Comparison of ENCODE assay signal across 2 cellular contexts in the genomic region with DNA sequence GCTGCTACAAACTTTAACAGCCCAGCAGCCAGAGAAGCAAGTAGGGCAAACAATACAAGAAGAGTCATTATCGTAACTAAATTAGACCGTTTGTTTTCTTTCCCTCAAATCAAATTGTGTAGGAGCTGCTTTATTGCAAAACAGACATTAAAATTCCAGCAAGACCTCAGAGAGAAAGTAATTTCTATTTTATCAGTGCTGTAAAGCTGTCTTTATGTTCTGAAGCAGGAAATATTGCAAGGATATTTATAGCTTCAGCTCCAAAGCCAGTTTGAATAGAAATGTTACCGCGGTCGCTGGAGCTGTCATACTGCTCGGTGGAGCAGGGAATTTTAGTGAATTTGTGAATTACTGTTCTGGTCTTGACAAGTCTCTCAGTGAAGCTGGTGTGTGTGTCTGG.
A peak's percentile ranks its signal among the peaks of the same experiment; 100 is the strongest.
TF ChIP-seq lines count a peak whose summit lies in the region.

No MANE protein-coding gene starts in this region.

TF ChIP-seq in HEK293, 187 proteins besides CTCF, POLR2A, EP300 and RAD21 (continued from another document and continues in another):
- TF ChIP-seq, protein P1, sequence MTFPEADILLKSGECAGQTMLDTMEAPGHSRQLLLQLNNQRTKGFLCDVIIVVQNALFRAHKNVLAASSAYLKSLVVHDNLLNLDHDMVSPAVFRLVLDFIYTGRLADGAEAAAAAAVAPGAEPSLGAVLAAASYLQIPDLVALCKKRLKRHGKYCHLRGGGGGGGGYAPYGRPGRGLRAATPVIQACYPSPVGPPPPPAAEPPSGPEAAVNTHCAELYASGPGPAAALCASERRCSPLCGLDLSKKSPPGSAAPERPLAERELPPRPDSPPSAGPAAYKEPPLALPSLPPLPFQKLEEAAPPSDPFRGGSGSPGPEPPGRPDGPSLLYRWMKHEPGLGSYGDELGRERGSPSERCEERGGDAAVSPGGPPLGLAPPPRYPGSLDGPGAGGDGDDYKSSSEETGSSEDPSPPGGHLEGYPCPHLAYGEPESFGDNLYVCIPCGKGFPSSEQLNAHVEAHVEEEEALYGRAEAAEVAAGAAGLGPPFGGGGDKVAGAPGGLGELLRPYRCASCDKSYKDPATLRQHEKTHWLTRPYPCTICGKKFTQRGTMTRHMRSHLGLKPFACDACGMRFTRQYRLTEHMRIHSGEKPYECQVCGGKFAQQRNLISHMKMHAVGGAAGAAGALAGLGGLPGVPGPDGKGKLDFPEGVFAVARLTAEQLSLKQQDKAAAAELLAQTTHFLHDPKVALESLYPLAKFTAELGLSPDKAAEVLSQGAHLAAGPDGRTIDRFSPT (tag by site-specific recombination; IDR thresholded peaks at IDR 0.05), result 0 out of 2 replicates have a peak, but pooled peaks have one; percentile 37
- TF ChIP-seq ZNF629 (tag by site-specific recombination; IDR thresholded peaks at IDR 0.05), result no peak
- TF ChIP-seq ZNF610 (tag by site-specific recombination; IDR thresholded peaks at IDR 0.05; ENCODE audit: borderline replicate concordance), result peak; percentile 65; the same call in 1 of the 2 replicates
- TF ChIP-seq, protein P2, sequence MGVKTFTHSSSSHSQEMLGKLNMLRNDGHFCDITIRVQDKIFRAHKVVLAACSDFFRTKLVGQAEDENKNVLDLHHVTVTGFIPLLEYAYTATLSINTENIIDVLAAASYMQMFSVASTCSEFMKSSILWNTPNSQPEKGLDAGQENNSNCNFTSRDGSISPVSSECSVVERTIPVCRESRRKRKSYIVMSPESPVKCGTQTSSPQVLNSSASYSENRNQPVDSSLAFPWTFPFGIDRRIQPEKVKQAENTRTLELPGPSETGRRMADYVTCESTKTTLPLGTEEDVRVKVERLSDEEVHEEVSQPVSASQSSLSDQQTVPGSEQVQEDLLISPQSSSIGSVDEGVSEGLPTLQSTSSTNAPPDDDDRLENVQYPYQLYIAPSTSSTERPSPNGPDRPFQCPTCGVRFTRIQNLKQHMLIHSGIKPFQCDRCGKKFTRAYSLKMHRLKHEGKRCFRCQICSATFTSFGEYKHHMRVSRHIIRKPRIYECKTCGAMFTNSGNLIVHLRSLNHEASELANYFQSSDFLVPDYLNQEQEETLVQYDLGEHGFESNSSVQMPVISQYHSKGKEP (tag by site-specific recombination; IDR thresholded peaks at IDR 0.05), result peak; percentile 90
- TF ChIP-seq GLI2 (tag by site-specific recombination; IDR thresholded peaks at IDR 0.05; ENCODE audit: borderline replicate concordance, low read depth), result peak; percentile 94
- TF ChIP-seq FEZF1 (tag by site-specific recombination; IDR thresholded peaks at IDR 0.05), result peak; percentile 97
- TF ChIP-seq ZNF223 (tag by site-specific recombination; IDR thresholded peaks at IDR 0.05), result no peak
- no peak for TF ChIP-seq ZNF184 (tag by site-specific recombination; IDR thresholded peaks at IDR 0.05)
- TF ChIP-seq, protein P3, sequence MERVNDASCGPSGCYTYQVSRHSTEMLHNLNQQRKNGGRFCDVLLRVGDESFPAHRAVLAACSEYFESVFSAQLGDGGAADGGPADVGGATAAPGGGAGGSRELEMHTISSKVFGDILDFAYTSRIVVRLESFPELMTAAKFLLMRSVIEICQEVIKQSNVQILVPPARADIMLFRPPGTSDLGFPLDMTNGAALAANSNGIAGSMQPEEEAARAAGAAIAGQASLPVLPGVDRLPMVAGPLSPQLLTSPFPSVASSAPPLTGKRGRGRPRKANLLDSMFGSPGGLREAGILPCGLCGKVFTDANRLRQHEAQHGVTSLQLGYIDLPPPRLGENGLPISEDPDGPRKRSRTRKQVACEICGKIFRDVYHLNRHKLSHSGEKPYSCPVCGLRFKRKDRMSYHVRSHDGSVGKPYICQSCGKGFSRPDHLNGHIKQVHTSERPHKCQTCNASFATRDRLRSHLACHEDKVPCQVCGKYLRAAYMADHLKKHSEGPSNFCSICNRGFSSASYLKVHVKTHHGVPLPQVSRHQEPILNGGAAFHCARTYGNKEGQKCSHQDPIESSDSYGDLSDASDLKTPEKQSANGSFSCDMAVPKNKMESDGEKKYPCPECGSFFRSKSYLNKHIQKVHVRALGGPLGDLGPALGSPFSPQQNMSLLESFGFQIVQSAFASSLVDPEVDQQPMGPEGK (tag by site-specific recombination; IDR thresholded peaks at IDR 0.05), result no peak
- no peak for TF ChIP-seq ZNF16 (tag by site-specific recombination; IDR thresholded peaks at IDR 0.05; ENCODE audit: low read depth)
- 0 out of 2 replicates have a peak, but pooled peaks have one; percentile 26 for TF ChIP-seq KLF10 (tag by site-specific recombination; IDR thresholded peaks at IDR 0.05)
- no peak for TF ChIP-seq SP2 (tag by site-specific recombination; IDR thresholded peaks at IDR 0.05)
- TF ChIP-seq, protein P4, sequence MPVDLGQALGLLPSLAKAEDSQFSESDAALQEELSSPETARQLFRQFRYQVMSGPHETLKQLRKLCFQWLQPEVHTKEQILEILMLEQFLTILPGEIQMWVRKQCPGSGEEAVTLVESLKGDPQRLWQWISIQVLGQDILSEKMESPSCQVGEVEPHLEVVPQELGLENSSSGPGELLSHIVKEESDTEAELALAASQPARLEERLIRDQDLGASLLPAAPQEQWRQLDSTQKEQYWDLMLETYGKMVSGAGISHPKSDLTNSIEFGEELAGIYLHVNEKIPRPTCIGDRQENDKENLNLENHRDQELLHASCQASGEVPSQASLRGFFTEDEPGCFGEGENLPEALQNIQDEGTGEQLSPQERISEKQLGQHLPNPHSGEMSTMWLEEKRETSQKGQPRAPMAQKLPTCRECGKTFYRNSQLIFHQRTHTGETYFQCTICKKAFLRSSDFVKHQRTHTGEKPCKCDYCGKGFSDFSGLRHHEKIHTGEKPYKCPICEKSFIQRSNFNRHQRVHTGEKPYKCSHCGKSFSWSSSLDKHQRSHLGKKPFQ (tag by site-specific recombination; IDR thresholded peaks at IDR 0.05), result 0 out of 2 replicates have a peak, but pooled peaks have one; percentile 61
- TF ChIP-seq ZBTB17 (tag by site-specific recombination; IDR thresholded peaks at IDR 0.05), result no peak
- peak; percentile 16; the same call in 1 of the 2 replicates for TF ChIP-seq ZNF660 (tag by site-specific recombination; IDR thresholded peaks at IDR 0.05)
- peak; percentile 85 for TF ChIP-seq ZNF561 (tag by site-specific recombination; IDR thresholded peaks at IDR 0.05; ENCODE audit: borderline replicate concordance)
- TF ChIP-seq, protein P5, sequence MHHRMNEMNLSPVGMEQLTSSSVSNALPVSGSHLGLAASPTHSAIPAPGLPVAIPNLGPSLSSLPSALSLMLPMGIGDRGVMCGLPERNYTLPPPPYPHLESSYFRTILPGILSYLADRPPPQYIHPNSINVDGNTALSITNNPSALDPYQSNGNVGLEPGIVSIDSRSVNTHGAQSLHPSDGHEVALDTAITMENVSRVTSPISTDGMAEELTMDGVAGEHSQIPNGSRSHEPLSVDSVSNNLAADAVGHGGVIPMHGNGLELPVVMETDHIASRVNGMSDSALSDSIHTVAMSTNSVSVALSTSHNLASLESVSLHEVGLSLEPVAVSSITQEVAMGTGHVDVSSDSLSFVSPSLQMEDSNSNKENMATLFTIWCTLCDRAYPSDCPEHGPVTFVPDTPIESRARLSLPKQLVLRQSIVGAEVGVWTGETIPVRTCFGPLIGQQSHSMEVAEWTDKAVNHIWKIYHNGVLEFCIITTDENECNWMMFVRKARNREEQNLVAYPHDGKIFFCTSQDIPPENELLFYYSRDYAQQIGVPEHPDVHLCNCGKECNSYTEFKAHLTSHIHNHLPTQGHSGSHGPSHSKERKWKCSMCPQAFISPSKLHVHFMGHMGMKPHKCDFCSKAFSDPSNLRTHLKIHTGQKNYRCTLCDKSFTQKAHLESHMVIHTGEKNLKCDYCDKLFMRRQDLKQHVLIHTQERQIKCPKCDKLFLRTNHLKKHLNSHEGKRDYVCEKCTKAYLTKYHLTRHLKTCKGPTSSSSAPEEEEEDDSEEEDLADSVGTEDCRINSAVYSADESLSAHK (tag by site-specific recombination; IDR thresholded peaks at IDR 0.05), result peak; percentile 85

TF ChIP-seq in SK-N-SH treated with all-trans-retinoic acid at 6 μM for 48 hours, 23 proteins besides CTCF, POLR2A, EP300 and RAD21 (continued from another document):
- TF ChIP-seq, protein P3 (CRISPR knock-in tag; IDR thresholded peaks at IDR 0.05; ENCODE audit: borderline replicate concordance), result peak; percentile 97; the same call in 1 of the 2 replicates
- no peak for TF ChIP-seq CSDC2 (CRISPR knock-in tag; IDR thresholded peaks at IDR 0.05)
- TF ChIP-seq, protein P6, sequence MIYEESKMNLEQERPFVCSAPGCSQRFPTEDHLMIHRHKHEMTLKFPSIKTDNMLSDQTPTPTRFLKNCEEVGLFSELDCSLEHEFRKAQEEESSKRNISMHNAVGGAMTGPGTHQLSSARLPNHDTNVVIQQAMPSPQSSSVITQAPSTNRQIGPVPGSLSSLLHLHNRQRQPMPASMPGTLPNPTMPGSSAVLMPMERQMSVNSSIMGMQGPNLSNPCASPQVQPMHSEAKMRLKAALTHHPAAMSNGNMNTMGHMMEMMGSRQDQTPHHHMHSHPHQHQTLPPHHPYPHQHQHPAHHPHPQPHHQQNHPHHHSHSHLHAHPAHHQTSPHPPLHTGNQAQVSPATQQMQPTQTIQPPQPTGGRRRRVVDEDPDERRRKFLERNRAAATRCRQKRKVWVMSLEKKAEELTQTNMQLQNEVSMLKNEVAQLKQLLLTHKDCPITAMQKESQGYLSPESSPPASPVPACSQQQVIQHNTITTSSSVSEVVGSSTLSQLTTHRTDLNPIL (CRISPR knock-in tag; IDR thresholded peaks at IDR 0.05; ENCODE audit: low read depth), result no peak
- TF ChIP-seq ZNF70 (CRISPR knock-in tag; IDR thresholded peaks at IDR 0.05), result no peak
- TF ChIP-seq GLIS3 (CRISPR knock-in tag; IDR thresholded peaks at IDR 0.05), result no peak
- TF ChIP-seq TOX (CRISPR knock-in tag; IDR thresholded peaks at IDR 0.05; ENCODE audit: borderline replicate concordance), result peak; percentile 89
- TF ChIP-seq, protein P7, sequence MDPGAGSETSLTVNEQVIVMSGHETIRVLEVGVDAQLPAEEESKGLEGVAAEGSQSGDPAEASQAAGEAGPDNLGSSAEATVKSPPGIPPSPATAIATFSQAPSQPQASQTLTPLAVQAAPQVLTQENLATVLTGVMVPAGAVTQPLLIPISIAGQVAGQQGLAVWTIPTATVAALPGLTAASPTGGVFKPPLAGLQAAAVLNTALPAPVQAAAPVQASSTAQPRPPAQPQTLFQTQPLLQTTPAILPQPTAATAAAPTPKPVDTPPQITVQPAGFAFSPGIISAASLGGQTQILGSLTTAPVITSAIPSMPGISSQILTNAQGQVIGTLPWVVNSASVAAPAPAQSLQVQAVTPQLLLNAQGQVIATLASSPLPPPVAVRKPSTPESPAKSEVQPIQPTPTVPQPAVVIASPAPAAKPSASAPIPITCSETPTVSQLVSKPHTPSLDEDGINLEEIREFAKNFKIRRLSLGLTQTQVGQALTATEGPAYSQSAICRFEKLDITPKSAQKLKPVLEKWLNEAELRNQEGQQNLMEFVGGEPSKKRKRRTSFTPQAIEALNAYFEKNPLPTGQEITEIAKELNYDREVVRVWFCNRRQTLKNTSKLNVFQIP (CRISPR knock-in tag; IDR thresholded peaks at IDR 0.05; ENCODE audit: borderline replicate concordance, low read depth), result 0 out of 2 replicates have a peak, but pooled peaks have one; percentile 32
- no peak for TF ChIP-seq ZNF8 (CRISPR knock-in tag; IDR thresholded peaks at IDR 0.05)
- no peak for TF ChIP-seq PPARA (CRISPR knock-in tag; IDR thresholded peaks at IDR 0.05; ENCODE audit: borderline replicate concordance)
- TF ChIP-seq ESRRG (CRISPR knock-in tag; IDR thresholded peaks at IDR 0.05), result no peak
- TF ChIP-seq RARB (CRISPR knock-in tag; IDR thresholded peaks at IDR 0.05), result peak; percentile 87
- no peak for TF ChIP-seq ARNTL (CRISPR knock-in tag; IDR thresholded peaks at IDR 0.05; ENCODE audit: borderline replicate concordance, low read depth)
- TF ChIP-seq ZFP30 (CRISPR knock-in tag; IDR thresholded peaks at IDR 0.05), result no peak
- TF ChIP-seq ZNF565 (CRISPR knock-in tag; conservative IDR thresholded peaks at IDR 0.05; ENCODE audit: low read depth), result no peak
- no peak for TF ChIP-seq OSR1 (CRISPR knock-in tag; IDR thresholded peaks at IDR 0.05)
- TF ChIP-seq BACH2 (CRISPR knock-in tag; IDR thresholded peaks at IDR 0.05; ENCODE audit: borderline replicate concordance), result no peak
- peak; percentile 94 for TF ChIP-seq ZC3H10 (CRISPR knock-in tag; IDR thresholded peaks at IDR 0.05)
- peak; percentile 89; the same call in 1 of the 2 replicates for TF ChIP-seq TCF4 (CRISPR knock-in tag; IDR thresholded peaks at IDR 0.05; ENCODE audit: borderline replicate concordance)
- TF ChIP-seq ISL1 (CRISPR knock-in tag; IDR thresholded peaks at IDR 0.05), result peak; percentile 98
- TF ChIP-seq SNAI2 (CRISPR knock-in tag; IDR thresholded peaks at IDR 0.05), result no peak
